ENCODE assay signal across 3 cellular contexts in genomic region chr11:96397863-96398262, GRCh38.
TF ChIP-seq lines count a peak whose summit lies in the region.

No MANE protein-coding gene starts in this region.

TF ChIP-seq in HepG2, 621 proteins besides CTCF, POLR2A, EP300 and RAD21:
- no peak for TF ChIP-seq HOXA5 (CRISPR knock-in tag; IDR thresholded peaks at IDR 0.05)
- TF ChIP-seq MAFK (conservative IDR thresholded peaks at IDR 0.05 in 1 of 2, IDR thresholded peaks at IDR 0.05 in 1 of 2; ENCODE audit: low read length in 2 of 2) = peak; percentile 7 to 44; a peak in 1 of 4 replicates
- peak; percentile 34; the same call in 1 of the 2 replicates for TF ChIP-seq MAFF (IDR thresholded peaks at IDR 0.05; ENCODE audit: low read depth, low read length)
- TF ChIP-seq, protein P1, sequence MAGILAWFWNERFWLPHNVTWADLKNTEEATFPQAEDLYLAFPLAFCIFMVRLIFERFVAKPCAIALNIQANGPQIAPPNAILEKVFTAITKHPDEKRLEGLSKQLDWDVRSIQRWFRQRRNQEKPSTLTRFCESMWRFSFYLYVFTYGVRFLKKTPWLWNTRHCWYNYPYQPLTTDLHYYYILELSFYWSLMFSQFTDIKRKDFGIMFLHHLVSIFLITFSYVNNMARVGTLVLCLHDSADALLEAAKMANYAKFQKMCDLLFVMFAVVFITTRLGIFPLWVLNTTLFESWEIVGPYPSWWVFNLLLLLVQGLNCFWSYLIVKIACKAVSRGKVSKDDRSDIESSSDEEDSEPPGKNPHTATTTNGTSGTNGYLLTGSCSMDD (CRISPR knock-in tag; IDR thresholded peaks at IDR 0.05) = no peak
TF ChIP-seq in HepG2: peak in this region for 2.

TF ChIP-seq in IMR-90, 13 proteins besides CTCF, POLR2A, EP300 and RAD21:
- TF ChIP-seq CEBPB (IDR thresholded peaks at IDR 0.05; ENCODE audit: low read depth, low read length) (no peak), MAFK (IDR thresholded peaks at IDR 0.05; ENCODE audit: low read depth, low read length) (0 out of 2 replicates have a peak, but pooled peaks have one; percentile 3)

TF ChIP-seq in K562, 482 proteins besides CTCF, POLR2A, EP300 and RAD21:
- no peak for TF ChIP-seq FOXP4 (CRISPR knock-in tag; IDR thresholded peaks at IDR 0.05; ENCODE audit: borderline replicate concordance)
- no peak for TF ChIP-seq ZBTB8A (IDR thresholded peaks at IDR 0.05; ENCODE audit: partially characterized antibody)
- peak; percentile 55 for TF ChIP-seq NFE2 (IDR thresholded peaks at IDR 0.05; ENCODE audit: low read depth)
- TF ChIP-seq ZNF197 (CRISPR knock-in tag; IDR thresholded peaks at IDR 0.05; ENCODE audit: low read depth) = no peak
- TF ChIP-seq ETV1 (tag; conservative IDR thresholded peaks at IDR 0.05; ENCODE audit: low read depth) = no peak
- no peak for TF ChIP-seq MCM2 (IDR thresholded peaks at IDR 0.05; ENCODE audit: low read depth)
- TF ChIP-seq ZNF316 (IDR thresholded peaks at IDR 0.05) = peak; percentile 62
- TF ChIP-seq HMGN3 (IDR thresholded peaks at IDR 0.05; ENCODE audit: borderline replicate concordance, extremely low read depth, insufficient read length, low read depth, low read length) = no peak
- TF ChIP-seq XRCC4 (IDR thresholded peaks at IDR 0.05; ENCODE audit: extremely low read depth, insufficient read depth, insufficient read length) = no peak
- TF ChIP-seq C11orf30 (IDR thresholded peaks at IDR 0.05; ENCODE audit: low read depth) = peak; percentile 57; the same call in 1 of the 2 replicates
- TF ChIP-seq, protein P2, sequence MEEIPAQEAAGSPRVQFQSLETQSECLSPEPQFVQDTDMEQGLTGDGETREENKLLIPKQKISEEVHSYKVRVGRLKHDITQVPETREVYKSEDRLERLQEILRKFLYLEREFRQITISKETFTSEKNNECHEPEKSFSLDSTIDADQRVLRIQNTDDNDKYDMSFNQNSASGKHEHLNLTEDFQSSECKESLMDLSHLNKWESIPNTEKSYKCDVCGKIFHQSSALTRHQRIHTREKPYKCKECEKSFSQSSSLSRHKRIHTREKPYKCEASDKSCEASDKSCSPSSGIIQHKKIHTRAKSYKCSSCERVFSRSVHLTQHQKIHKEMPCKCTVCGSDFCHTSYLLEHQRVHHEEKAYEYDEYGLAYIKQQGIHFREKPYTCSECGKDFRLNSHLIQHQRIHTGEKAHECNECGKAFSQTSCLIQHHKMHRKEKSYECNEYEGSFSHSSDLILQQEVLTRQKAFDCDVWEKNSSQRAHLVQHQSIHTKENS (CRISPR knock-in tag; IDR thresholded peaks at IDR 0.05) = no peak
- TF ChIP-seq, protein P3, sequence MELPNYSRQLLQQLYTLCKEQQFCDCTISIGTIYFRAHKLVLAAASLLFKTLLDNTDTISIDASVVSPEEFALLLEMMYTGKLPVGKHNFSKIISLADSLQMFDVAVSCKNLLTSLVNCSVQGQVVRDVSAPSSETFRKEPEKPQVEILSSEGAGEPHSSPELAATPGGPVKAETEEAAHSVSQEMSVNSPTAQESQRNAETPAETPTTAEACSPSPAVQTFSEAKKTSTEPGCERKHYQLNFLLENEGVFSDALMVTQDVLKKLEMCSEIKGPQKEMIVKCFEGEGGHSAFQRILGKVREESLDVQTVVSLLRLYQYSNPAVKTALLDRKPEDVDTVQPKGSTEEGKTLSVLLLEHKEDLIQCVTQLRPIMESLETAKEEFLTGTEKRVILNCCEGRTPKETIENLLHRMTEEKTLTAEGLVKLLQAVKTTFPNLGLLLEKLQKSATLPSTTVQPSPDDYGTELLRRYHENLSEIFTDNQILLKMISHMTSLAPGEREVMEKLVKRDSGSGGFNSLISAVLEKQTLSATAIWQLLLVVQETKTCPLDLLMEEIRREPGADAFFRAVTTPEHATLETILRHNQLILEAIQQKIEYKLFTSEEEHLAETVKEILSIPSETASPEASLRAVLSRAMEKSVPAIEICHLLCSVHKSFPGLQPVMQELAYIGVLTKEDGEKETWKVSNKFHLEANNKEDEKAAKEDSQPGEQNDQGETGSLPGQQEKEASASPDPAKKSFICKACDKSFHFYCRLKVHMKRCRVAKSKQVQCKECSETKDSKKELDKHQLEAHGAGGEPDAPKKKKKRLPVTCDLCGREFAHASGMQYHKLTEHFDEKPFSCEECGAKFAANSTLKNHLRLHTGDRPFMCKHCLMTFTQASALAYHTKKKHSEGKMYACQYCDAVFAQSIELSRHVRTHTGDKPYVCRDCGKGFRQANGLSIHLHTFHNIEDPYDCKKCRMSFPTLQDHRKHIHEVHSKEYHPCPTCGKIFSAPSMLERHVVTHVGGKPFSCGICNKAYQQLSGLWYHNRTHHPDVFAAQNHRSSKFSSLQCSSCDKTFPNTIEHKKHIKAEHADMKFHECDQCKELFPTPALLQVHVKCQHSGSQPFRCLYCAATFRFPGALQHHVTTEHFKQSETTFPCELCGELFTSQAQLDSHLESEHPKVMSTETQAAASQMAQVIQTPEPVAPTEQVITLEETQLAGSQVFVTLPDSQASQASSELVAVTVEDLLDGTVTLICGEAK (IDR thresholded peaks at IDR 0.05) = no peak
- TF ChIP-seq, protein P3 (CRISPR knock-in tag; IDR thresholded peaks at IDR 0.05) = no peak
- no peak for TF ChIP-seq BRCA1 (IDR thresholded peaks at IDR 0.05)
- TF ChIP-seq BRCA1 (CRISPR knock-in tag; IDR thresholded peaks at IDR 0.05) = no peak
- no peak for TF ChIP-seq YY1 (IDR thresholded peaks at IDR 0.05; ENCODE audit: borderline replicate concordance in 1 of 3, control insufficient read depth in 1 of 3, extremely low read depth in 1 of 3, insufficient read depth in 3 of 3, insufficient read length in 1 of 3, insufficient replicate concordance in 2 of 3, low read depth in 1 of 3, low read length in 2 of 3)
